8 cellular contexts compared by ENCODE assay signal in the genomic region with DNA sequence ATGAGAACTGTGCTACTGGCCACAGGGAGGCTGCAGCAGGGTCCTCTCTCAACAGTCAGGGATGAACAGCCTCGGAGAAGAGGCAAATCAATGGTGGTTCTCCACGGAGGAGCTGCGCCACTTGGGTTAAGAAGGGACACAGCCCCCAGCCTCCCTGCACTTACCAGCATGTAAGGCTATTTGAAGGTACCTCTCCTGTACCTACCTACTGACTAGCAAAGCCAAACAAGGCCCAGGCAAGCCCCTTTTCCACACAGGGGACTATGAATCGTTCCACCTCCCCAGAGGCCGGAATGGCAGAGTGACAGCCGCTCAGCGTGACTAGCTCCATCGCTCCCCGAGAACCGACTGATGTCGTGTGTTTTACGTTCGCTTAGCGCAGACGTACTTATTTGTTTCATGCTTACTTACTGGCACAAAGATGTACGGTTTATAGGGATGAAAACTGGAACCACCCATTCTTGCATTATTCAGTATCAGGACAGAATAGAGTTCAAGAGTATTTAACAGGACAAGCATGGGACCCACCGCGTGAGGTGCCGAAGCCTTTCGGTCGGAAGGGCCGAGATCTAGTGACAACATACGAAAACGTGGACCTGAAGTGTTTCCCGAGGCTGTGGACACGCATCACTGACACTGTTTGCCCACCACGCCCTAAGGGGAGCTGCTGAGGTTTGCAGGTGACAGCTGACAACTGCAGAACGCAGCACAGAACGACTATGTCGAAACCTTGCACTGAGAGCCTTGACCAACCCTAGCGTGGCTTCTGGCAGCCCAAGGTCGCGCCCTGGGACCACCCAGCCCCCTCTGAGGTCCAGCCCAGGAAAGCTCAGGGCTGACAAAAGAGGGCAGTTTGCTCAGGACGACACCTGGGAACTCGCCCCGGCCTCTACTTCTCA. TPM values are rescaled to one million over a fixed set of nuclear protein-coding genes. Genes with fewer than 3 reads are reported as not detected.
DNase-seq lines count a peak whose midpoint lies in the region; ATAC-seq and TF ChIP-seq lines count a peak whose summit lies in the region.

No MANE protein-coding gene starts in this region.

- H3K4me3 Mint-ChIP-seq in HFFc6: peak overlapping the region; percentile 88

- peaks cover 4% of the 10 kb centered on the region; the same call in 1 of the 2 replicates for H3K36me3 Mint-ChIP-seq in HFFc6 (ENCODE audit: low read depth)

- intact Hi-C loops in A673 (cut with micrococcal nuclease; ENCODE audit: unreplicated experiment): no loop called here
- intact Hi-C loops in breast epithelium (cut with DNase I; ENCODE audit: low total_unique reads): loop anchor here (5.0 kb wide), 1 partner anchor 96 kb away; no protein-coding TSS in a partner anchor
- intact Hi-C loops in mucosa of descending colon (cut with DNase I, micrococcal nuclease): no loop called here

- BruUV-seq in A673 (replicated peaks; lab: Mats Ljungman, UMichigan): TSS peak; percentile 64

- TF ChIP-seq POLR2A in breast epithelium (IDR thresholded peaks at IDR 0.05): no peak

- H3K27me3 ChIP-seq in A673 (replicated peaks; ENCODE audit: insufficient read depth, low read depth, low read length, poor library complexity): no peaks in the 10 kb centered on the region
- no peaks in the 10 kb centered on the region for H3K27me3 ChIP-seq in breast epithelium

- H3K4me3 ChIP-seq in A673 (ENCODE audit: low read depth, low read length, poor library complexity, severe bottlenecking) (peak overlapping the region; percentile 84), breast epithelium (peak overlapping the region; percentile 80 to 100 (median 97)), mucosa of descending colon (peak overlapping the region; percentile 98)

- no peak for DNase-seq in A673 (ENCODE audit: low spot score)
- no peak for DNase-seq in HFFc6
- DNase-seq in breast epithelium (ENCODE audit: low spot score in 2 of 2): no peak
- no peak for DNase-seq in mucosa of descending colon
- no peak for DNase-seq in OCI-M1 (lab: John Stamatoyannopoulos, UW)
- DNase-seq in NCI-H1092 treated with DMSO at 0.1 percent for 48 hours (lab: John Stamatoyannopoulos, UW): no peak
- DNase-seq in NCI-H226: no peak

- H3K27ac Mint-ChIP-seq in HFFc6: peak overlapping the region; percentile 31; the same call in 1 of the 2 replicates

- H3K36me3 ChIP-seq in A673 (ENCODE audit: insufficient read depth, low read length, poor library complexity, severe bottlenecking) (peaks cover 10% of the 10 kb centered on the region), breast epithelium (no peaks in the 10 kb centered on the region), mucosa of descending colon (ENCODE audit: low read depth) (peaks cover 2% of the 10 kb centered on the region)

- no peaks in the 10 kb centered on the region for H3K9me3 ChIP-seq in A673 (ENCODE audit: low read depth, low read length, poor library complexity, severe bottlenecking)
- H3K9me3 ChIP-seq in breast epithelium: no peaks in the 10 kb centered on the region
- H3K9me3 ChIP-seq in mucosa of descending colon: no peaks in the 10 kb centered on the region

- peak overlapping the region; percentile 85 for H3K27ac ChIP-seq in A673 (ENCODE audit: low read depth, low read length, poor library complexity, severe bottlenecking)
- peak overlapping the region in 1 of 2 donors; percentile 69 for H3K27ac ChIP-seq in breast epithelium

- CTCF ChIA-PET in A673 (lab: Charles Lee): no interaction called here

- peaks cover 7% of the 10 kb centered on the region for H3K4me1 ChIP-seq in A673 (ENCODE audit: insufficient read depth, low read length, poor library complexity, severe bottlenecking)
- H3K4me1 ChIP-seq in breast epithelium: peaks cover 0 to 15% of the 10 kb centered on the region in 2 donors
- H3K4me1 ChIP-seq in mucosa of descending colon (ENCODE audit: low read depth): peaks cover 19% of the 10 kb centered on the region

- POLR2A ChIA-PET in A673 (lab: Charles Lee; ENCODE audit: low non-redundant PET): no interaction called here

- ATAC-seq in mucosa of descending colon (no peak), GM19452 (IDR thresholded peaks at IDR 0.05; ENCODE audit: unreplicated experiment) (no peak)

- peaks cover 27% of the 10 kb centered on the region for H3K4me1 Mint-ChIP-seq in HFFc6 (ENCODE audit: low read depth)

- TF ChIP-seq CTCF in A673 (conservative IDR thresholded peaks at IDR 0.05; ENCODE audit: low read depth, low read length) (no peak), HFFc6 (IDR thresholded peaks at IDR 0.05) (no peak), breast epithelium (IDR thresholded peaks at IDR 0.05) (no peak), mucosa of descending colon (IDR thresholded peaks at IDR 0.05) (no peak)

- H3K27me3 Mint-ChIP-seq in HFFc6 (ENCODE audit: insufficient read depth): peaks cover 5% of the 10 kb centered on the region

- no peaks in the 10 kb centered on the region for H3K9me3 Mint-ChIP-seq in HFFc6

RNA-seq across cellular contexts. Expression of gene TEPSIN, which starts 1.0 kb away (rescaled TPM):
- total RNA-seq in A673 (2021): 33.6 and 36.1 TPM in 2 replicates
- 10 to 100 TPM; 16.2 to 22.5 (median 19.0) TPM for total RNA-seq in HFFc6 (2021; fragmentation: NEBNext Ultra II Directional; extraction: Animal tissue kit (Norgen Biotek cat#: 25700))
- total RNA-seq in breast epithelium: 10 to 100 TPM; 33.9 to 54.3 (median 36.4) TPM
- total RNA-seq in mucosa of descending colon: 10 to 100 TPM; 37.4 to 60.2 (median 50.0) TPM

RNA-seq across cellular contexts. Expression of gene NDUFAF8, which starts 1.3 kb away (rescaled TPM):
- total RNA-seq in A673 (2021) (58.6 and 64.9 TPM in 2 replicates), breast epithelium (10 to 100 TPM; 34.2 to 39.7 (median 35.2) TPM), mucosa of descending colon (10 to 100 TPM; 24.5 to 31.6 (median 31.2) TPM)
- 100 to 1,000 TPM in 1 of 6 experiments, 10 to 100 TPM in 5; 67.0 to 103 (median 87.9) TPM for total RNA-seq in HFFc6 (2021; fragmentation: NEBNext Ultra II Directional; extraction: Animal tissue kit (Norgen Biotek cat#: 25700))

RNA-seq across cellular contexts. Expression of gene CEP131, which starts 15.1 kb away (rescaled TPM):
- total RNA-seq in A673 (2021): 27.1 and 36.3 TPM in 2 replicates
- 10 to 100 TPM in 4 of 6 experiments, 1 to 10 TPM in 2; 8.3 to 13.2 (median 10.7) TPM for total RNA-seq in HFFc6 (2021; fragmentation: NEBNext Ultra II Directional; extraction: Animal tissue kit (Norgen Biotek cat#: 25700))
- 10 to 100 TPM in 1 of 3 donors, 1 to 10 TPM in 2; 6.9 to 12.8 (median 9.7) TPM for total RNA-seq in breast epithelium
- 1 to 10 TPM; 5.7 to 9.3 (median 8.7) TPM for total RNA-seq in mucosa of descending colon

RNA-seq across cellular contexts. Expression of gene SLC38A10, which starts 57.3 kb away (rescaled TPM):
- total RNA-seq in A673 (2021) (75.1 and 77.3 TPM in 2 replicates), breast epithelium (100 to 1,000 TPM in 1 of 3 donors, 10 to 100 TPM in 2; 52.4 to 104 (median 85.2) TPM), mucosa of descending colon (10 to 100 TPM; 77.0 to 95.3 (median 94.0) TPM)
- total RNA-seq in HFFc6 (2021; fragmentation: NEBNext Ultra II Directional; extraction: Animal tissue kit (Norgen Biotek cat#: 25700)): 10 to 100 TPM; 71.2 to 88.3 (median 72.2) TPM
